ENCODE assay signal across 10 cellular contexts in genomic region chr15:76903251-76903681, GRCh38. TPM values are rescaled to one million over a fixed set of nuclear protein-coding genes. Genes with fewer than 3 reads are reported as not detected.
DNase-seq lines count a peak whose midpoint lies in the region; ATAC-seq, FAIRE-seq and TF ChIP-seq lines count a peak whose summit lies in the region.
"Had no signal": no experiment of that assay in that cellular context is flagged by ENCODE, and none has a peak within 500 bp of the region (broad histone marks: within the 10 kb centered on the region; RNA-seq: fewer than 3 reads in every experiment).

No MANE protein-coding gene starts in this region.

- H3K9me3 ChIP-seq in keratinocyte (ENCODE audit: control insufficient read depth, low read depth, low read length), result no peaks in the 10 kb centered on the region
- H3K9me3 ChIP-seq: thoracic aorta had no signal

- peaks cover 39% of the 10 kb centered on the region for H3K4me1 Mint-ChIP-seq in activated T-cell treated with anti-CD3 and anti-CD28 coated beads, Interleukin-2, amount 50 U/mL, for 24 hours (ENCODE audit: low read depth)
- peaks cover 34% of the 10 kb centered on the region for H3K4me1 Mint-ChIP-seq in activated CD8-positive, alpha-beta T cell treated with anti-CD3 and anti-CD28 coated beads, Interleukin-2, amount 10 ng/mL, durations not matched to agents 7 days and 5 days (ENCODE audit: low read depth)

- no peaks in the 10 kb centered on the region for H3K79me2 ChIP-seq in keratinocyte (ENCODE audit: control insufficient read depth, insufficient read depth, low read length)

- H3K27me3 ChIP-seq in keratinocyte (ENCODE audit: control insufficient read depth, extremely low read depth, insufficient read depth, low read length), result no peaks in the 10 kb centered on the region

- H3K36me3 Mint-ChIP-seq in activated T-cell treated with anti-CD3 and anti-CD28 coated beads, Interleukin-2, amount 50 U/mL, for 24 hours (ENCODE audit: low read depth), result peaks cover 16% of the 10 kb centered on the region
- H3K36me3 Mint-ChIP-seq in activated CD8-positive, alpha-beta T cell treated with anti-CD3 and anti-CD28 coated beads, Interleukin-2, amount 10 ng/mL, durations not matched to agents 7 days and 5 days (ENCODE audit: low read depth), result peaks cover 9% of the 10 kb centered on the region

- peak overlapping the region; percentile 96 for H3K27ac Mint-ChIP-seq in activated T-cell treated with anti-CD3 and anti-CD28 coated beads, Interleukin-2, amount 50 U/mL, for 24 hours
- H3K27ac Mint-ChIP-seq in activated CD8-positive, alpha-beta T cell treated with anti-CD3 and anti-CD28 coated beads, Interleukin-2, amount 10 ng/mL, durations not matched to agents 7 days and 5 days, result peak overlapping the region; percentile 44

- H3K27ac ChIP-seq in keratinocyte (ENCODE audit: control insufficient read depth, insufficient read depth, low read length), result no peak overlapping the region
- H3K27ac ChIP-seq: epithelial cell of prostate had no signal

- peak; percentile 34 to 52 (median 49) for TF ChIP-seq CTCF in keratinocyte (optimal IDR thresholded peaks at IDR 0.05 in 1 of 3, IDR thresholded peaks at IDR 0.05 in 1 of 3, conservative IDR thresholded peaks at IDR 0.05 in 1 of 3; ENCODE audit: extremely low read depth in 1 of 3, insufficient read depth in 2 of 3, low read length in 3 of 3)

- no peak overlapping the region for H2AFZ ChIP-seq in keratinocyte (ENCODE audit: control insufficient read depth, low read length)

- H3K27me3 Mint-ChIP-seq in activated T-cell treated with anti-CD3 and anti-CD28 coated beads, Interleukin-2, amount 50 U/mL, for 24 hours, result no peaks in the 10 kb centered on the region
- no peaks in the 10 kb centered on the region for H3K27me3 Mint-ChIP-seq in activated CD8-positive, alpha-beta T cell treated with anti-CD3 and anti-CD28 coated beads, Interleukin-2, amount 10 ng/mL, durations not matched to agents 7 days and 5 days (ENCODE audit: low read depth)

- no peak for ATAC-seq in activated CD8-positive, alpha-beta T cell treated with anti-CD3 and anti-CD28 coated beads, Interleukin-2, amount 10 ng/mL, durations not matched to agents 7 days and 5 days

- H3K4me1 ChIP-seq in keratinocyte (ENCODE audit: control insufficient read depth, extremely low read depth, insufficient read depth, low read length), result peaks cover 5% of the 10 kb centered on the region

- H3K4me3 Mint-ChIP-seq in activated T-cell treated with anti-CD3 and anti-CD28 coated beads, Interleukin-2, amount 50 U/mL, for 24 hours, result peak overlapping the region; percentile 90
- peak overlapping the region; percentile 90 for H3K4me3 Mint-ChIP-seq in activated CD8-positive, alpha-beta T cell treated with anti-CD3 and anti-CD28 coated beads, Interleukin-2, amount 10 ng/mL, durations not matched to agents 7 days and 5 days

- H3K36me3 ChIP-seq in keratinocyte (ENCODE audit: control insufficient read depth in 2 of 2, extremely low read depth in 1 of 2, insufficient read depth in 2 of 2, low read length in 2 of 2), result no peaks in the 10 kb centered on the region
- H3K36me3 ChIP-seq: thoracic aorta had no signal

- no peak for DNase-seq in activated T-cell treated with anti-CD3 and anti-CD28 coated beads, Interleukin-2, amount 50 U/mL, for 24 hours
- no peak for DNase-seq in activated T-cell treated with anti-CD3 and anti-CD28 coated beads, Interleukin-2, amount 50 U/mL, for 48 hours
- DNase-seq in LHCN-M2 (ENCODE audit: low read depth), result peak; percentile 54
- DNase-seq in activated CD8-positive, alpha-beta T cell treated with anti-CD3 and anti-CD28 coated beads, Interleukin-2, amount 10 ng/mL, durations not matched to agents 7 days and 5 days, result peak; percentile 26
- DNase-seq in keratinocyte (ENCODE audit: low read depth, low spot score), result no peak
- no peak for DNase-seq in NCI-H187 (lab: John Stamatoyannopoulos, UW)
- no peak for DNase-seq in middle frontal gyrus (ENCODE audit: extremely low spot score, low spot score)
- DNase-seq in T-helper 9 cell, result no peak

- H3K9me3 Mint-ChIP-seq in activated T-cell treated with anti-CD3 and anti-CD28 coated beads, Interleukin-2, amount 50 U/mL, for 24 hours, result no peaks in the 10 kb centered on the region
- H3K9me3 Mint-ChIP-seq in activated CD8-positive, alpha-beta T cell treated with anti-CD3 and anti-CD28 coated beads, Interleukin-2, amount 10 ng/mL, durations not matched to agents 7 days and 5 days (ENCODE audit: insufficient read depth), result no peaks in the 10 kb centered on the region

- POLR2A ChIA-PET in activated CD8-positive, alpha-beta T cell treated with anti-CD3 and anti-CD28 coated beads, Interleukin-2, amount 10 ng/mL, durations not matched to agents 7 days and 5 days (lab: Charles Lee), result no interaction called here

- no peaks in the 10 kb centered on the region for H3K9me1 ChIP-seq in keratinocyte (ENCODE audit: control insufficient read depth, extremely low read depth, insufficient read depth, low read length)

- CTCF ChIA-PET in activated CD8-positive, alpha-beta T cell treated with anti-CD3 and anti-CD28 coated beads, Interleukin-2, amount 10 ng/mL, durations not matched to agents 7 days and 5 days (lab: Charles Lee), result interaction anchor here (0.7 to 2.3 kb wide), 11 partner anchors 31 to 161 kb away, joined by 3 to 9 read pairs (median 4); no protein-coding TSS in a partner anchor

- dilution Hi-C loops in keratinocyte (cut with MboI; ENCODE audit: extremely low pct_ligation_motif_present, low sequenced_read_pairs), result no loop called here

- H3K4me3 ChIP-seq in keratinocyte (ENCODE audit: control insufficient read depth in 2 of 3, extremely low read depth in 1 of 3, insufficient read depth in 2 of 3, low read depth in 1 of 3, low read length in 3 of 3), result no peak overlapping the region

- no peak overlapping the region for H3K9ac ChIP-seq in keratinocyte (ENCODE audit: control insufficient read depth, extremely low read depth, insufficient read depth, low read length)

- H4K20me1 ChIP-seq in keratinocyte (ENCODE audit: control insufficient read depth, extremely low read depth, insufficient read depth, low read length), result no peaks in the 10 kb centered on the region

- no peak overlapping the region for H3K4me2 ChIP-seq in keratinocyte (ENCODE audit: control insufficient read depth, extremely low read depth, insufficient read depth, low read depth, low read length)

- FAIRE-seq in keratinocyte (lab: Jason Lieb, UNC), result no peak

RNA-seq across cellular contexts. Expression of gene SCAPER, which starts 1.9 kb away (rescaled TPM):
- total RNA-seq in LHCN-M2 (2014; rRNA removed), result 7.0 and 9.3 TPM in 2 replicates
- polyA plus RNA-seq in LHCN-M2 (2012), result 3.4 TPM
- total RNA-seq in activated CD8-positive, alpha-beta T cell treated with anti-CD3 and anti-CD28 coated beads, Interleukin-2, amount 10 ng/mL, durations not matched to agents 7 days and 5 days, result 10 to 100 TPM; 29.0 to 32.2 TPM
- polyA plus RNA-seq in keratinocyte, result 2.1 to 5.2 TPM (median 4.5 TPM) in 3 replicates
- 14.1 TPM for polyA plus RNA-seq in keratinocyte (2011; ENCODE audit: low read depth)
- polyA plus RNA-seq in keratinocyte (2011; cell fraction: cytosol; rRNA removed), result 4.2 and 5.7 TPM in 2 replicates
- polyA plus RNA-seq in keratinocyte (2011; cell fraction: nucleus; rRNA removed), result 8.8 and 9.6 TPM in 2 replicates
- polyA plus RNA-seq in keratinocyte (2012; ENCODE audit: low replicate concordance), result 3.9 and 5.0 TPM in 2 replicates
- polyA minus RNA-seq in keratinocyte, result 1.5 to 8.3 TPM (median 4.3 TPM) in 3 replicates
- polyA minus RNA-seq in keratinocyte (2011; cell fraction: cytosol; rRNA and poly(A)+ RNA removed), result 2.3 TPM
- polyA minus RNA-seq in keratinocyte (2011; cell fraction: nucleus; rRNA and poly(A)+ RNA removed), result 3.4 and 17.9 TPM in 2 replicates

RNA-seq across cellular contexts. Expression of gene RCN2, which starts 28.3 kb away (rescaled TPM):
- total RNA-seq in LHCN-M2 (2014; rRNA removed), result 87.5 and 93.9 TPM in 2 replicates
- 41.4 TPM for polyA plus RNA-seq in LHCN-M2 (2012)
- total RNA-seq in activated CD8-positive, alpha-beta T cell treated with anti-CD3 and anti-CD28 coated beads, Interleukin-2, amount 10 ng/mL, durations not matched to agents 7 days and 5 days, result 10 to 100 TPM; 28.7 to 31.8 TPM
- 52.6 to 118 TPM (median 59.6 TPM) in 3 replicates for polyA plus RNA-seq in keratinocyte
- 383 TPM for polyA plus RNA-seq in keratinocyte (2011; ENCODE audit: low read depth)
- 45.9 and 83.2 TPM in 2 replicates for polyA plus RNA-seq in keratinocyte (2011; cell fraction: cytosol; rRNA removed)
- 51.6 and 81.1 TPM in 2 replicates for polyA plus RNA-seq in keratinocyte (2011; cell fraction: nucleus; rRNA removed)
- 37.7 and 49.6 TPM in 2 replicates for polyA plus RNA-seq in keratinocyte (2012; ENCODE audit: low replicate concordance)
- polyA minus RNA-seq in keratinocyte, result 3.3 to 20.6 TPM (median 6.3 TPM) in 3 replicates
- 34.7 TPM for polyA minus RNA-seq in keratinocyte (2011; cell fraction: cytosol; rRNA and poly(A)+ RNA removed)
- 17.1 and 25.2 TPM in 2 replicates for polyA minus RNA-seq in keratinocyte (2011; cell fraction: nucleus; rRNA and poly(A)+ RNA removed)

Comparison
In these comparisons a context has a peak if more than half of its experiments do, and no peak if none do; other contexts are left out.
1. DNase-seq: peak in LHCN-M2 (single experiment) and activated CD8-positive, alpha-beta T cell treated with anti-CD3 and anti-CD28 coated beads, Interleukin-2, amount 10 ng/mL, durations not matched to agents 7 days and 5 days (single experiment); none in activated T-cell treated with anti-CD3 and anti-CD28 coated beads, Interleukin-2, amount 50 U/mL, for 24 hours (single experiment), activated T-cell treated with anti-CD3 and anti-CD28 coated beads, Interleukin-2, amount 50 U/mL, for 48 hours (0 of 2), keratinocyte (single experiment), NCI-H187 (0 of 2), middle frontal gyrus (single experiment) and T-helper 9 cell (single experiment).